Comparison of ENCODE assay signal across 19 cellular contexts in the genomic region with DNA sequence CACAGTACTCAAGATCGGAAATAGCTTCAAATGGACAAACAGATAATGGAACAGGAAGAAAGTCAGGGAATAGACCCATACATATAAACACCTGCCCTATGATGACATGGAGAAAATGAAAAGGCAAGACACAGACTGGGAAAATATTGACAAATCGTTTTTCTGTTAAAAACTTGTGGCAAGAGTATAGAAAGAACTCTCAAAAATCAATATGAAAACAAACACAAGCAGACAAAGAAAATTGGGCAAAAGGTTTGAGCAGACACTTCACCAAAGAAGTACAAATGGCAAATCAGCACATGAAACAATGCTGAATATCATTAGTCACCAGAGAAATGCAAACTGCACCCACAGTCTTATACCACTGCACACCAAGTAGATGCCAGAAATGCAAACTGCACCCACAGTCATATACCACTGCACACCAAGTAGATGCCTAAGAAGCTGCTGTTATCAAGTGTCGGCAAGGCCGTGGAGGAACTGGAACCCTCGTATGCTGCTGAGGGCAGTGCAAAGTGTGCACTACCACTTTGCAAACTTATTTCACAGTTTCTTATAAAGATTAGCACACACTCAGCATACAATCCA.
DNase-seq lines count a peak whose midpoint lies in the region; ATAC-seq and TF ChIP-seq lines count a peak whose summit lies in the region.
"Had no signal": no experiment of that assay in that cellular context is flagged by ENCODE, and none has a peak within 500 bp of the region (broad histone marks: within the 10 kb centered on the region; RNA-seq: fewer than 3 reads in every experiment).

No MANE protein-coding gene starts in this region.

- no peaks in the 10 kb centered on the region for H3K36me3 ChIP-seq in smooth muscle cell (ENCODE audit: low read depth)
- H3K36me3 ChIP-seq: breast epithelium had no signal

- no peak overlapping the region for H3K4me3 ChIP-seq in smooth muscle cell
- H3K4me3 ChIP-seq: breast epithelium had no signal

- TF ChIP-seq CTCF in smooth muscle cell (IDR thresholded peaks at IDR 0.05; ENCODE audit: borderline replicate concordance, insufficient read depth, poor library complexity, severe bottlenecking) = no peak

- peaks cover 23% of the 10 kb centered on the region for H3K36me3 Mint-ChIP-seq in activated T-cell treated with anti-CD3 and anti-CD28 coated beads, Interleukin-2, amount 50 U/mL, for 4 hours (ENCODE audit: insufficient read depth)
- H3K36me3 Mint-ChIP-seq in activated CD4-positive, alpha-beta memory T cell treated with anti-CD3 and anti-CD28 coated beads, Interleukin-2, amount 10 ng/mL, durations not matched to agents 7 days and 5 days (ENCODE audit: low read depth) = peaks cover 56% of the 10 kb centered on the region

- DNase-seq in activated T-cell treated with anti-CD3 and anti-CD28 coated beads, Interleukin-2, amount 50 U/mL, for 4 hours = no peak
- DNase-seq in activated T-cell treated with anti-CD3 and anti-CD28 coated beads for 4 hours (no peak), DMS153 treated with DMSO at 0.1 percent for 48 hours (lab: John Stamatoyannopoulos, UW; ENCODE audit: unreplicated experiment) (peak; percentile 10), posterior vena cava (ENCODE audit: low spot score) (peak; percentile 9), smooth muscle cell (lab: John Stamatoyannopoulos, UW; ENCODE audit: unreplicated experiment) (no peak), D341Med (ENCODE audit: low spot score) (no peak)
- no peak for DNase-seq in activated CD4-positive, alpha-beta memory T cell treated with anti-CD3 and anti-CD28 coated beads, Interleukin-2, amount 10 ng/mL, durations not matched to agents 7 days and 5 days
- no peak for DNase-seq in effector CD8-positive, alpha-beta T cell (lab: John Stamatoyannopoulos, UW)
- DNase-seq: COR-L47; hypothalamus; kidney; NCI-H2029 treated with DMSO at 0.1 percent for 48 hours; NCI-H446 treated with DMSO at 0.1 percent for 48 hours; NK-92 treated with Interleukin-12 subunit alpha and Interleukin-12 subunit beta, amount 100 ng/mL, for 24 hours; RPMI8226; stimulated activated CD4-positive, alpha-beta T cell treated with anti-CD3 and anti-CD28 coated beads, Interleukin-15, amount 100 ng/mL, for 24 hours had no signal

- H3K27me3 Mint-ChIP-seq in activated T-cell treated with anti-CD3 and anti-CD28 coated beads, Interleukin-2, amount 50 U/mL, for 4 hours (ENCODE audit: low read depth) = no peaks in the 10 kb centered on the region
- no peaks in the 10 kb centered on the region for H3K27me3 Mint-ChIP-seq in activated CD4-positive, alpha-beta memory T cell treated with anti-CD3 and anti-CD28 coated beads, Interleukin-2, amount 10 ng/mL, durations not matched to agents 7 days and 5 days
- H3K27me3 Mint-ChIP-seq: memory B cell; natural killer cell treated with Interleukin-12 subunit alpha and Interleukin-12 subunit beta and Interleukin-15 and Interleukin-18, amount 100 ng/mL, for 72 hours had no signal

- H3K27ac ChIP-seq in smooth muscle cell (ENCODE audit: low read depth) = no peak overlapping the region
- H3K27ac ChIP-seq: breast epithelium had no signal

- peak; percentile 36 to 53 for ATAC-seq in activated T-cell treated with anti-CD3 and anti-CD28 coated beads, Interleukin-2, amount 50 U/mL, for 4 hours
- ATAC-seq: natural killer cell treated with Interleukin-12 subunit alpha and Interleukin-12 subunit beta and Interleukin-15 and Interleukin-18, amount 100 ng/mL, for 72 hours had no signal

- WGBS in smooth muscle cell (ENCODE audit: low lambda C conversion rate) = 91% methylated on average over 5 of the region's 5 CpGs

- H3K9ac ChIP-seq in smooth muscle cell (ENCODE audit: low read depth) = no peak overlapping the region

- H3K27me3 ChIP-seq in smooth muscle cell (ENCODE audit: low read depth) = no peaks in the 10 kb centered on the region
- H3K27me3 ChIP-seq: breast epithelium had no signal

- H3K9me3 ChIP-seq in smooth muscle cell (replicated peaks; ENCODE audit: low read depth) = no peaks in the 10 kb centered on the region
- H3K9me3 ChIP-seq: breast epithelium had no signal

- no peak overlapping the region for H3K4me3 Mint-ChIP-seq in activated T-cell treated with anti-CD3 and anti-CD28 coated beads, Interleukin-2, amount 50 U/mL, for 4 hours
- H3K4me3 Mint-ChIP-seq in activated CD4-positive, alpha-beta memory T cell treated with anti-CD3 and anti-CD28 coated beads, Interleukin-2, amount 10 ng/mL, durations not matched to agents 7 days and 5 days = no peak overlapping the region
- H3K4me3 Mint-ChIP-seq: memory B cell; natural killer cell treated with Interleukin-12 subunit alpha and Interleukin-12 subunit beta and Interleukin-15 and Interleukin-18, amount 100 ng/mL, for 72 hours had no signal

- H3K79me2 ChIP-seq in smooth muscle cell (ENCODE audit: low read depth) = no peaks in the 10 kb centered on the region

- intact Hi-C loops in posterior vena cava (cut with DNase I) = loop anchor here in 1 of 2 donors (5.0 kb wide), 1 partner anchor 114 kb away; no protein-coding TSS in a partner anchor

- peaks cover 81% of the 10 kb centered on the region for H3K4me1 Mint-ChIP-seq in activated T-cell treated with anti-CD3 and anti-CD28 coated beads, Interleukin-2, amount 50 U/mL, for 4 hours (ENCODE audit: low read depth)
- H3K4me1 Mint-ChIP-seq in activated CD4-positive, alpha-beta memory T cell treated with anti-CD3 and anti-CD28 coated beads, Interleukin-2, amount 10 ng/mL, durations not matched to agents 7 days and 5 days = peaks cover 77% of the 10 kb centered on the region

- H2AFZ ChIP-seq in smooth muscle cell (ENCODE audit: low read depth) = no peak overlapping the region

- H3K4me2 ChIP-seq in smooth muscle cell = no peak overlapping the region

- H3K4me1 ChIP-seq in smooth muscle cell (ENCODE audit: low read depth) = peaks cover 2% of the 10 kb centered on the region
- H3K4me1 ChIP-seq: breast epithelium had no signal

- CTCF ChIA-PET in activated CD4-positive, alpha-beta memory T cell treated with anti-CD3 and anti-CD28 coated beads, Interleukin-2, amount 10 ng/mL, durations not matched to agents 7 days and 5 days (lab: Charles Lee) = no interaction called here

- no peaks in the 10 kb centered on the region for H4K20me1 ChIP-seq in smooth muscle cell (ENCODE audit: low read depth)

- peak overlapping the region; percentile 6 for H3K27ac Mint-ChIP-seq in activated CD4-positive, alpha-beta memory T cell treated with anti-CD3 and anti-CD28 coated beads, Interleukin-2, amount 10 ng/mL, durations not matched to agents 7 days and 5 days
- H3K27ac Mint-ChIP-seq: memory B cell; natural killer cell treated with Interleukin-12 subunit alpha and Interleukin-12 subunit beta and Interleukin-15 and Interleukin-18, amount 100 ng/mL, for 72 hours had no signal

- H3F3A ChIP-seq in smooth muscle cell (ENCODE audit: low read depth) = peaks cover 2% of the 10 kb centered on the region

- POLR2A ChIA-PET in activated CD4-positive, alpha-beta memory T cell treated with anti-CD3 and anti-CD28 coated beads, Interleukin-2, amount 10 ng/mL, durations not matched to agents 7 days and 5 days (lab: Charles Lee) = interaction anchor here (1.4 to 2.1 kb wide), 3 partner anchors 9 to 24 kb away, joined by 4 to 12 read pairs (median 7); no protein-coding TSS in a partner anchor

- H3K9me3 Mint-ChIP-seq in activated T-cell treated with anti-CD3 and anti-CD28 coated beads, Interleukin-2, amount 50 U/mL, for 4 hours = no peaks in the 10 kb centered on the region
- peaks cover 6% of the 10 kb centered on the region for H3K9me3 Mint-ChIP-seq in activated CD4-positive, alpha-beta memory T cell treated with anti-CD3 and anti-CD28 coated beads, Interleukin-2, amount 10 ng/mL, durations not matched to agents 7 days and 5 days
- H3K9me3 Mint-ChIP-seq: memory B cell; natural killer cell treated with Interleukin-12 subunit alpha and Interleukin-12 subunit beta and Interleukin-15 and Interleukin-18, amount 100 ng/mL, for 72 hours had no signal

Comparison
In these comparisons a context has a peak if more than half of its experiments do, and no peak if none do; other contexts are left out.
1. DNase-seq: peak in DMS153 treated with DMSO at 0.1 percent for 48 hours (single experiment) and posterior vena cava (single experiment); none in activated T-cell treated with anti-CD3 and anti-CD28 coated beads, Interleukin-2, amount 50 U/mL, for 4 hours (single experiment), activated T-cell treated with anti-CD3 and anti-CD28 coated beads for 4 hours (single experiment), activated CD4-positive, alpha-beta memory T cell treated with anti-CD3 and anti-CD28 coated beads, Interleukin-2, amount 10 ng/mL, durations not matched to agents 7 days and 5 days (single experiment), smooth muscle cell (single experiment), D341Med (single experiment) and effector CD8-positive, alpha-beta T cell (single experiment).